ENCODE assay signal across 18 cellular contexts in genomic region chr5:173303878-173304590, GRCh38. TPM values are rescaled to one million over a fixed set of nuclear protein-coding genes. Genes with fewer than 3 reads are reported as not detected.
DNase-seq lines count a peak whose midpoint lies in the region; ATAC-seq, FAIRE-seq and TF ChIP-seq lines count a peak whose summit lies in the region.
"Had no signal": no experiment of that assay in that cellular context is flagged by ENCODE, and none has a peak within 500 bp of the region (broad histone marks: within the 10 kb centered on the region; RNA-seq: fewer than 3 reads in every experiment).

No MANE protein-coding gene starts in this region.

- H2AFZ ChIP-seq in PC-9: no peak overlapping the region

- intact Hi-C loops in left cardiac atrium (cut with DNase I): no loop called here
- intact Hi-C loops in cardiac septum (cut with DNase I): no loop called here
- intact Hi-C loops in PC-9 (cut with micrococcal nuclease; ENCODE audit: unreplicated experiment): loop anchor here (1.0 kb wide), 1 partner anchor 24 kb away; the partner anchor contains the start of gene STC2
- intact Hi-C loops in ovary (cut with DNase I): no loop called here
- intact Hi-C loops in prostate gland (cut with DNase I): no loop called here

- H3K79me2 ChIP-seq in PC-9 (ENCODE audit: low read depth): no peaks in the 10 kb centered on the region

- TF ChIP-seq POLR2A in ovary (IDR thresholded peaks at IDR 0.05) (no peak), prostate gland (IDR thresholded peaks at IDR 0.05) (no peak)

- peaks cover 41% of the 10 kb centered on the region for H3K4me1 ChIP-seq in PC-9 (replicated peaks; ENCODE audit: insufficient read depth)
- H3K4me1 ChIP-seq in iPS-20b (ENCODE audit: insufficient read depth, low read length): peaks cover 24% of the 10 kb centered on the region
- no peaks in the 10 kb centered on the region for H3K4me1 ChIP-seq in ovary (ENCODE audit: insufficient read depth)
- no peaks in the 10 kb centered on the region for H3K4me1 ChIP-seq in prostate gland (replicated peaks)
- H3K4me1 ChIP-seq: adrenal gland, gastrocnemius medialis had no signal

- TF ChIP-seq CTCF in PC-9 (conservative IDR thresholded peaks at IDR 0.05): no peak
- TF ChIP-seq CTCF in ovary (IDR thresholded peaks at IDR 0.05): no peak
- no peak for TF ChIP-seq CTCF in prostate gland (IDR thresholded peaks at IDR 0.05)

- H3F3A ChIP-seq in PC-9 (ENCODE audit: insufficient read depth, low read depth): peaks cover 30% of the 10 kb centered on the region

- no peak for TF ChIP-seq EP300 in ovary (IDR thresholded peaks at IDR 0.05)

- H4K20me1 ChIP-seq in PC-9 (ENCODE audit: insufficient read depth): no peaks in the 10 kb centered on the region

- DNase-seq in left cardiac atrium: no peak
- DNase-seq in cardiac septum (ENCODE audit: low spot score): no peak
- DNase-seq in PC-9: peak; percentile 87 to 88
- peak; percentile 79 for DNase-seq in urothelium cell line (ENCODE audit: low spot score)
- DNase-seq in NCI-H345 treated with DMSO at 0.1 percent for 48 hours (lab: John Stamatoyannopoulos, UW; ENCODE audit: unreplicated experiment): no peak
- no peak for DNase-seq in ovary
- DNase-seq in prostate gland (ENCODE audit: low spot score): no peak
- DNase-seq: activated CD4-positive, CD25-positive, alpha-beta regulatory T cell; activated T-cell treated with anti-CD3 and anti-CD28 coated beads, Interleukin-2, amount 50 U/mL, for 1 hour; adrenal gland; gastrocnemius medialis; lower lobe of right lung; NCI-H1092 treated with DMSO at 0.1 percent for 48 hours; NCI-H510A treated with DMSO at 0.1 percent for 48 hours; pancreas; SHP77 treated with DMSO at 0.1 percent for 48 hours had no signal

- no TSS peak for BruUV-seq in PC-9 (replicated peaks; lab: Mats Ljungman, UMichigan)

- no peak overlapping the region; the same call in 1 of the 2 replicates for H3K9ac ChIP-seq in iPS-20b (ENCODE audit: low read depth, low read length)

- peak overlapping the region; percentile 62 for H3K4me2 ChIP-seq in PC-9

- H3K36me3 ChIP-seq in PC-9 (ENCODE audit: low read depth): no peaks in the 10 kb centered on the region
- H3K36me3 ChIP-seq in iPS-20b (ENCODE audit: insufficient read depth, low read depth, low read length): no peaks in the 10 kb centered on the region
- no peaks in the 10 kb centered on the region for H3K36me3 ChIP-seq in ovary
- no peaks in the 10 kb centered on the region for H3K36me3 ChIP-seq in prostate gland
- H3K36me3 ChIP-seq: adrenal gland, gastrocnemius medialis, lower lobe of right lung, pancreas had no signal

- 75 to 81% (median 79%) methylated on average over 13 of the region's 13 CpGs for WGBS in ovary, 3 donors
- 78% methylated on average over 13 of the region's 13 CpGs for WGBS in prostate gland

- H3K27ac ChIP-seq in PC-9 (peak overlapping the region; percentile 86), iPS-20b (ENCODE audit: low read length) (no peak overlapping the region), ovary (no peak overlapping the region), prostate gland (peak overlapping the region in 1 of 2 donors; percentile 45)
- H3K27ac ChIP-seq: adrenal gland, gastrocnemius medialis, lower lobe of right lung, pancreas had no signal

- H3K9me2 ChIP-seq in PC-9 (ENCODE audit: insufficient read depth): no peaks in the 10 kb centered on the region

- peak; percentile 25 to 51 for ATAC-seq in left cardiac atrium
- ATAC-seq: gastrocnemius medialis, lower lobe of right lung had no signal

- H3K4me3 ChIP-seq in PC-9: no peak overlapping the region
- H3K4me3 ChIP-seq in iPS-20b (ENCODE audit: low read length): peak overlapping the region; percentile 16; the same call in 1 of the 2 replicates
- no peak overlapping the region for H3K4me3 ChIP-seq in ovary
- no peak overlapping the region for H3K4me3 ChIP-seq in prostate gland
- H3K4me3 ChIP-seq: adrenal gland, gastrocnemius medialis, lower lobe of right lung, pancreas had no signal

- POLR2A ChIA-PET in PC-9 (lab: Charles Lee; ENCODE audit: unreplicated experiment): interaction anchor here (0.8 kb wide), 1 partner anchor 148 kb away, joined by 6 read pairs; no protein-coding TSS in a partner anchor

- FAIRE-seq in urothelium cell line (lab: Jason Lieb, UNC): peak; percentile 30
- FAIRE-seq: GM18507, pancreas had no signal

- H3K27me3 ChIP-seq in PC-9 (ENCODE audit: insufficient read depth, low read depth) (no peaks in the 10 kb centered on the region), iPS-20b (ENCODE audit: insufficient read depth, low read length) (no peaks in the 10 kb centered on the region), ovary (no peaks in the 10 kb centered on the region), prostate gland (replicated peaks; ENCODE audit: insufficient read depth) (no peaks in the 10 kb centered on the region)
- H3K27me3 ChIP-seq: gastrocnemius medialis, pancreas had no signal

- H3K9me3 ChIP-seq in PC-9 (ENCODE audit: insufficient read depth, low read depth): peaks cover 7% of the 10 kb centered on the region; the same call in 1 of the 2 replicates
- H3K9me3 ChIP-seq in iPS-20b (ENCODE audit: insufficient read depth, low read depth, low read length): peaks cover 9% of the 10 kb centered on the region; the same call in 1 of the 2 replicates
- H3K9me3 ChIP-seq in ovary: no peaks in the 10 kb centered on the region
- H3K9me3 ChIP-seq in prostate gland: no peaks in the 10 kb centered on the region
- H3K9me3 ChIP-seq: adrenal gland, gastrocnemius medialis, lower lobe of right lung, pancreas had no signal

- CTCF ChIA-PET in PC-9 (lab: Charles Lee): no interaction called here

RNA-seq across cellular contexts. Expression of gene STC2, which starts 24.2 kb away (rescaled TPM):
- total RNA-seq in left cardiac atrium: 10 to 100 TPM; 13.5 to 17.5 TPM
- total RNA-seq in cardiac septum: 6.0 TPM
- 42.2 and 63.5 TPM in 2 replicates for total RNA-seq in PC-9 (2021)
- total RNA-seq in ovary: 1 to 10 TPM in 2 of 7 donors, under 1 TPM in 5; 0.45 to 8.3 (median 0.83) TPM
- 1 to 10 TPM in 1 of 2 donors, under 1 TPM in 1; 0.71 to 3.2 TPM for polyA plus RNA-seq in ovary
- 1 to 10 TPM in 1 of 2 donors, under 1 TPM in 1; 0.82 to 6.7 TPM for total RNA-seq in prostate gland

Comparison
In these comparisons a context has a peak if more than half of its experiments do, and no peak if none do; other contexts are left out.
1. DNase-seq: peak in PC-9 (2 of 2) and urothelium cell line (single experiment); none in left cardiac atrium (single experiment), cardiac septum (single experiment), NCI-H345 treated with DMSO at 0.1 percent for 48 hours (single experiment), ovary (0 of 5) and prostate gland (single experiment).